In the genomic region with DNA sequence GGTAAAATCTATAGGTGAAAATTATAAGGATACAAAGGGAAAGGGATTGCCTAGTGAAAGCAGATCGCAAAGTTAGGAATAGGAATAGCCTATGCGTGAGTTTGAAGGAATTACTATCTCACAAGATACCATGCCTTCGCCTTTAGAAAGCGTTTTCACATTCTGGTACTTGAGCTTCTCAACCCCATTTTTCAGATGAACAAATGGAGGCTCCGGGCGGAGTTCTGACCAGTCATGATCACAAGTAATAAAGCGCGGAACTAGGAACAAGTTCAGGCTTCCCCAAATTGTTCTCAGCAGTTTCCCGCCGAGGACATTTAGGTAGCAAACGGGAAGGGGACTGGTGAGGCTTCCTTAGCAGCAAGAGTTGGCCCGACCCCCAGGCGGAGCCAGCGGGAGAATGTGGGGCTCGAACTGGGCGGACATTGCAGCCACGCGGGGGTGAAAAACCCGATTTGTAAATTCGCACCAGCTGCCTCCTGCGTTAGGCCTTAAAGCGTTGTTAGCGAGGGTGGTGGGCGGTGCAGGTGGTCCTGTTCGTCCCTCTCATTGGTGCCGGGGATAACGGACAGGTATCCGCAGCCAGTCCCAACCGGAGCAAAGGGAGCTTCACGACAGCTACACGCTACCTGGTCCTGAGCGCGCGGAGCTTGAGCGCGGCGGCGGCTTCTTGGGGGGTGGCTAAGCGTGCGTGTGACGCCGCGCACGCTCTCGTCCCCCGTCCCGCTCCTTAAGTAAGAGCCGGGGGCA, we compare ENCODE assay signal across 8 cellular contexts. TPM values are rescaled to one million over a fixed set of nuclear protein-coding genes. Genes with fewer than 3 reads are reported as not detected.
DNase-seq lines count a peak whose midpoint lies in the region; ATAC-seq and TF ChIP-seq lines count a peak whose summit lies in the region.

No MANE protein-coding gene starts in this region.

- no peaks in the 10 kb centered on the region for H3K9me3 Mint-ChIP-seq in CD8-positive, alpha-beta memory T cell

- H3K4me1 ChIP-seq in CD8-positive, alpha-beta memory T cell (ENCODE audit: insufficient read depth, low read length) = peaks cover 11% of the 10 kb centered on the region

- no peak overlapping the region for H3K27ac ChIP-seq in CD8-positive, alpha-beta memory T cell (ENCODE audit: low read depth, low read length)

- POLR2A ChIA-PET in CD8-positive, alpha-beta memory T cell (lab: Charles Lee) = interaction anchor here (0.9 to 1.2 kb wide), 3 partner anchors 26 to 71 kb away, joined by 3 to 7 read pairs (median 3); a partner anchor contains a TSS

- DNase-seq in CD8-positive, alpha-beta memory T cell = peak; percentile 33 to 89 (median 61)
- peak; percentile 53 for DNase-seq in HFF-Myc (ENCODE audit: extremely low read depth, low read depth)
- peak; percentile 72 for DNase-seq in activated CD4-positive, alpha-beta T cell treated with anti-CD3 and anti-CD28 coated beads for 1 hour
- peak; percentile 96 for DNase-seq in cerebellum (ENCODE audit: low spot score)
- DNase-seq in kidney tubule cell (ENCODE audit: low spot score) = peak; percentile 82
- DNase-seq in stimulated activated CD4-positive, alpha-beta T cell treated with anti-CD3 and anti-CD28 coated beads, Interleukin-15, amount 100 ng/mL, for 24 hours = peak; percentile 90
- DNase-seq in MV-4-11 (lab: John Stamatoyannopoulos, UW) = no peak

- H3K27me3 ChIP-seq in CD8-positive, alpha-beta memory T cell (ENCODE audit: insufficient read depth, low read length, poor library complexity, severe bottlenecking) = no peaks in the 10 kb centered on the region

- peak overlapping the region in 2 of 8 donors; percentile 42 to 46 for H3K27ac Mint-ChIP-seq in CD8-positive, alpha-beta memory T cell

- H3K4me1 Mint-ChIP-seq in CD8-positive, alpha-beta memory T cell = peaks cover 9 to 12% (median 11%) of the 10 kb centered on the region in 3 donors

- peaks cover 0 to 2% (median 2%) of the 10 kb centered on the region in 3 donors for H3K36me3 Mint-ChIP-seq in CD8-positive, alpha-beta memory T cell

- TF ChIP-seq CTCF in HFF-Myc (IDR thresholded peaks at IDR 0.05; ENCODE audit: low read depth, low read length, missing control alignments) = no peak

- ATAC-seq in GM21447 (IDR thresholded peaks at IDR 0.05; ENCODE audit: unreplicated experiment) = no peak

- no peaks in the 10 kb centered on the region for H3K36me3 ChIP-seq in CD8-positive, alpha-beta memory T cell (ENCODE audit: insufficient read depth, low read length)

- H3K9me3 ChIP-seq in CD8-positive, alpha-beta memory T cell (ENCODE audit: low read length) = no peaks in the 10 kb centered on the region

- CTCF ChIA-PET in CD8-positive, alpha-beta memory T cell (lab: Charles Lee) = interaction anchor here (1.2 to 1.5 kb wide), 3 partner anchors 10 to 32 kb away, joined by 3 to 8 read pairs (median 5); a partner anchor contains a TSS

- H3K4me3 ChIP-seq in CD8-positive, alpha-beta memory T cell (ENCODE audit: low read length) = peak overlapping the region; percentile 55
- peak overlapping the region; percentile 21 for H3K4me3 ChIP-seq in HFF-Myc (replicated peaks; ENCODE audit: low read depth, low read length)

- H3K27me3 Mint-ChIP-seq in CD8-positive, alpha-beta memory T cell = peaks cover 8 to 13% of the 10 kb centered on the region in 2 donors

- peak overlapping the region; percentile 18 to 82 (median 67) for H3K4me3 Mint-ChIP-seq in CD8-positive, alpha-beta memory T cell

RNA-seq across cellular contexts. Expression of a gene that starts 15.4 kb away (rescaled TPM):
- total RNA-seq in CD8-positive, alpha-beta memory T cell = 1 to 10 TPM; 2.9 to 3.1 TPM
- 1.5 TPM for polyA plus RNA-seq in CD8-positive, alpha-beta memory T cell
- total RNA-seq in cerebellum = 21.4 TPM

RNA-seq across cellular contexts. Expression of a gene that starts 25.4 kb away (rescaled TPM):
- total RNA-seq in CD8-positive, alpha-beta memory T cell = 10 to 100 TPM; 24.6 to 25.5 TPM
- 22.6 TPM for polyA plus RNA-seq in CD8-positive, alpha-beta memory T cell
- total RNA-seq in cerebellum = 1.6 TPM

RNA-seq across cellular contexts. Expression of a gene that starts 34.7 kb away (rescaled TPM):
- total RNA-seq in CD8-positive, alpha-beta memory T cell = 1 to 10 TPM; 4.6 to 5.5 TPM
- polyA plus RNA-seq in CD8-positive, alpha-beta memory T cell = 0.54 TPM
- 10.6 TPM for total RNA-seq in cerebellum

RNA-seq across cellular contexts. Expression of a gene that starts 34.9 kb away (rescaled TPM):
- 10 to 100 TPM; 86.3 to 90.9 TPM for total RNA-seq in CD8-positive, alpha-beta memory T cell
- polyA plus RNA-seq in CD8-positive, alpha-beta memory T cell = 58.4 TPM
- total RNA-seq in cerebellum = 16.7 TPM

RNA-seq across cellular contexts. Expression of a gene that starts 44.8 kb away (rescaled TPM):
- total RNA-seq in CD8-positive, alpha-beta memory T cell = 1 to 10 TPM; 2.4 to 3.7 TPM
- polyA plus RNA-seq in CD8-positive, alpha-beta memory T cell = 1.0 TPM
- total RNA-seq in cerebellum = not detected
